In the genomic region with DNA sequence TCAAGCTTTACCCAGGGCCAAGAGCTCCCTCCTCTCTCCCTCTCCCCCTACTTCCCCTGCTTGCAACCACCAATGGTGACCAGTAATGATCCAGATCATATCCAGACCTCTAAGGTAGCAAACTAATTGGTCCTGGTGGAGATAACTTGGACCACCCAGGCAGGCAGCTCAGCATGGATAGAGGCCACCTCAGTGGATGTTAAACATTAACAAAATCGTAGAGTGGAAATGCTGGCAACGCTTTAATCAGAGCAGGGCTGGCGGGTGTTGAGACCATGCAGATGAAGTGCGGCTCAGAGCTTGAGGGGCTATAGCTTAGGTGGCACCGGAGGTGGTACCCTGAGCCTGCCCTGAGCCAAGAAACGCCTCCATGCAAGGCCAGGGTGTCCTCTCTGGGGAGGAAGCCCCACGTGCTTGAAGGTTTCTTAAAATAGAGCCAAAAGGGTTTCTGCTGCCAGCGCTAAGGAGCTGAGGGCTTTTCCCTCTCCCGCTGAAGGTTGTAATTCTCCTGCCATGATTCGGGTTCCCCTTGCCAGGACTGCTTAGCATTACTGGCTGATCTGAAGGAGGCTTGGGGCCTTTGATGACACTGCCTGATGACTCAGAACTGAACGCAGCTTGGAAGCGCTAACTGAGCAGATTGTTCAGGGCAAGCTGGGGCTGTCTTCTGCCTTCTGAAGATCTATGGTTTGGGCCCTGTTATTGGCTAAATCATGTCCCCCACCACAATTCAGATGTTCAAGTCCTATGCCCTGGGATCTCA, we compare ENCODE assay signal across 8 cellular contexts.
DNase-seq lines count a peak whose midpoint lies in the region; FAIRE-seq and TF ChIP-seq lines count a peak whose summit lies in the region.
"Had no signal": no experiment of that assay in that cellular context is flagged by ENCODE, and none has a peak within 500 bp of the region (broad histone marks: within the 10 kb centered on the region; RNA-seq: fewer than 3 reads in every experiment).

No MANE protein-coding gene starts in this region.

- no peaks in the 10 kb centered on the region for H3K9me3 Mint-ChIP-seq in glutamatergic neuron (ENCODE audit: unreplicated experiment)

- no peak overlapping the region for H3K27ac Mint-ChIP-seq in glutamatergic neuron (ENCODE audit: unreplicated experiment)

- no peak overlapping the region for H3K4me3 ChIP-seq in epithelial cell of esophagus (ENCODE audit: low read length)

- DNase-seq in G401 (ENCODE audit: low spot score) (peak; percentile 55), HTR-8/SVneo (ENCODE audit: insufficient read length, low spot score) (peak; percentile 11), epithelial cell of esophagus (ENCODE audit: low read depth) (peak; percentile 47), renal cortical epithelial cell (ENCODE audit: low read depth) (peak; percentile 72), NCI-H2029 (lab: John Stamatoyannopoulos, UW) (no peak), glutamatergic neuron (no peak), SW 1271 (lab: John Stamatoyannopoulos, UW) (no peak)
- DNase-seq: NCI-H1694 had no signal

- no peak overlapping the region for H3K4me3 Mint-ChIP-seq in glutamatergic neuron (ENCODE audit: unreplicated experiment)

- FAIRE-seq in HTR-8/SVneo (lab: Jason Lieb, UNC): no peak

- no peaks in the 10 kb centered on the region for H3K36me3 Mint-ChIP-seq in glutamatergic neuron (ENCODE audit: unreplicated experiment)

- H3K4me1 Mint-ChIP-seq in glutamatergic neuron (ENCODE audit: low read depth, unreplicated experiment): peaks cover 9% of the 10 kb centered on the region

- in situ Hi-C loops in G401 (cut with HindIII; ENCODE audit: low sequenced_read_pairs): no loop called here

- H3K27me3 Mint-ChIP-seq in glutamatergic neuron (ENCODE audit: unreplicated experiment): peaks cover 2% of the 10 kb centered on the region

- no peak for TF ChIP-seq CTCF in epithelial cell of esophagus (IDR thresholded peaks at IDR 0.05; ENCODE audit: insufficient read depth, low read depth, low read length, missing control alignments)
- TF ChIP-seq CTCF in glutamatergic neuron (IDR thresholded peaks at IDR 0.05; ENCODE audit: partially characterized antibody, unreplicated experiment): no peak

Comparison
In these comparisons a context has a peak if more than half of its experiments do, and no peak if none do; other contexts are left out.
1. DNase-seq: peak in G401 (single experiment), HTR-8/SVneo (single experiment), epithelial cell of esophagus (single experiment) and renal cortical epithelial cell (single experiment); none in NCI-H2029 (single experiment), glutamatergic neuron (single experiment) and SW 1271 (0 of 2).